In genomic region chr10:16919076-16919972, GRCh38 we compare ENCODE assay signal across 17 cellular contexts.
"Had no signal": no experiment of that assay in that cellular context is flagged by ENCODE, and none has a peak within 500 bp of the region (broad histone marks: within the 10 kb centered on the region; RNA-seq: fewer than 3 reads in every experiment).

No MANE protein-coding gene starts in this region.

- H3K27ac ChIP-seq: cardiac muscle cell, dorsolateral prefrontal cortex, ovary, right lobe of liver, upper lobe of right lung had no signal

- ATAC-seq: activated CD4-positive, CD25-positive, alpha-beta regulatory T cell treated with anti-CD3 and anti-CD28 coated beads, Interleukin-2, amount 50 U/mL, for 24 hours; left lobe of liver; naive thymus-derived CD4-positive, alpha-beta T cell; stimulated activated memory B cell treated with anti-CD40 and anti-IgM and Interleukin-4, amounts not matched to agents 10 μg/mL and 1 μg/mL and 100 μg/mL, for 72 hours; upper lobe of right lung had no signal

- H3K4me3 ChIP-seq: cardiac muscle cell, dorsolateral prefrontal cortex, ovary, right lobe of liver, upper lobe of right lung had no signal

- H3K27me3 ChIP-seq: cardiac muscle cell, ovary, right lobe of liver, upper lobe of right lung had no signal

- H3K36me3 ChIP-seq: cardiac muscle cell, ovary, right lobe of liver, upper lobe of right lung had no signal

- H3K9me3 ChIP-seq: ovary, right lobe of liver, upper lobe of right lung had no signal

- H3K4me1 ChIP-seq: right lobe of liver, upper lobe of right lung had no signal

- DNase-seq: activated CD4-positive, alpha-beta T cell treated with anti-CD3 and anti-CD28 coated beads, Interleukin-2, amount 50 U/mL, for 1 hour; activated CD8-positive, alpha-beta memory T cell treated with anti-CD3 and anti-CD28 coated beads for 24 hours; dorsolateral prefrontal cortex; endodermal cell; foreskin melanocyte; glutamatergic neuron; hippocampal formation; islet precursor cell; naive thymus-derived CD4-positive, alpha-beta T cell; ovary; right lobe of liver; stimulated activated CD4-positive, alpha-beta T cell treated with anti-CD3 and anti-CD28 coated beads, Interleukin-4, amount 100 ng/mL, for 4 hours; upper lobe of right lung had no signal
